ENCODE assay signal across 13 cellular contexts in the genomic region with DNA sequence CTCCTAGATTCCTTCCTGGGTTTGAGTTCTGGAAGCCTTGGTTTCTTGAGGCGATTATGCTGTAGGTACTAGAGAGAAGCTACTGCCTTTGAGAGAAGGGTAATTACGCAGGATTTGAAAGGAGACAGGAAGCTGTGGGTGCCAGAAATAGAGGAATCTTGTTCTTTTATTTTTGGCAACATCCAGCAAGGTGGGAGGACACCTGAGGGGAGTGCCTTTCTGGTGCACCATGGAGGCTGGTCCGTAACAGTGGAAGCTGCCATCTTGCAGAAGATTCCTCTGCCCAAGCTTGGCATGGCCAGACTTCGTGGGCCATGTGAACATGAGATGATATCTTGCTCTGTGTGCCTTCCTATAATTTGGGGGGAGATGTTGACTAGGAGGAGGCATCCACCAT.
DNase-seq lines count a peak whose midpoint lies in the region; ATAC-seq and TF ChIP-seq lines count a peak whose summit lies in the region.
"Had no signal": no experiment of that assay in that cellular context is flagged by ENCODE, and none has a peak within 500 bp of the region (broad histone marks: within the 10 kb centered on the region; RNA-seq: fewer than 3 reads in every experiment).

No MANE protein-coding gene starts in this region.

- DNase-seq in breast epithelium (ENCODE audit: low spot score in 2 of 2) (no peak), MCF 10A (ENCODE audit: unreplicated experiment) (no peak), memory B cell (ENCODE audit: low spot score in 2 of 2) (no peak), transverse colon (no peak), HT-29 (ENCODE audit: low spot score) (no peak), NCI-H82 treated with DMSO at 0.1 percent for 48 hours (lab: John Stamatoyannopoulos, UW; ENCODE audit: unreplicated experiment) (no peak)
- DNase-seq in activated CD4-positive, alpha-beta memory T cell treated with anti-CD3 and anti-CD28 coated beads for 36 hours: no peak
- DNase-seq: erythroblast, NCI-H1436 treated with DMSO at 0.1 percent for 48 hours, NCI-H748 treated with DMSO at 0.1 percent for 48 hours, right cardiac atrium, uterus had no signal

- H3K4me3 ChIP-seq in breast epithelium: no peak overlapping the region
- no peak overlapping the region for H3K4me3 ChIP-seq in transverse colon
- H3K4me3 ChIP-seq: uterus had no signal

- no peaks in the 10 kb centered on the region for H3K27me3 ChIP-seq in breast epithelium
- no peaks in the 10 kb centered on the region for H3K27me3 ChIP-seq in transverse colon
- H3K27me3 ChIP-seq: uterus had no signal

- intact Hi-C loops in breast epithelium (cut with DNase I; ENCODE audit: low total_unique reads) (no loop called here), MCF 10A (cut with micrococcal nuclease) (no loop called here), transverse colon (cut with DNase I; ENCODE audit: low total_unique reads) (no loop called here)
- intact Hi-C loops in activated CD4-positive, alpha-beta memory T cell treated with anti-CD3 and anti-CD28 coated beads for 36 hours (cut with micrococcal nuclease): loop anchor here (1.0 to 2.0 kb wide), 6 partner anchors 9 to 98 kb away; a partner anchor contains a TSS

- H3K9me3 ChIP-seq in breast epithelium (no peaks in the 10 kb centered on the region), transverse colon (no peaks in the 10 kb centered on the region)
- H3K9me3 ChIP-seq: uterus had no signal

- TF ChIP-seq EP300 in transverse colon (IDR thresholded peaks at IDR 0.05; ENCODE audit: low read depth): no peak

- H3K9me3 Mint-ChIP-seq in MCF 10A (ENCODE audit: unreplicated experiment) (no peaks in the 10 kb centered on the region), memory B cell (no peaks in the 10 kb centered on the region)
- no peaks in the 10 kb centered on the region for H3K9me3 Mint-ChIP-seq in activated CD4-positive, alpha-beta memory T cell treated with anti-CD3 and anti-CD28 coated beads for 36 hours

- H3K27ac ChIP-seq in breast epithelium: peak overlapping the region; percentile 53 to 74
- peak overlapping the region; percentile 6 to 43 (median 20) for H3K27ac ChIP-seq in transverse colon
- H3K27ac ChIP-seq: uterus had no signal

- 81 to 92% methylated on average over 2 to 4 of the region's 4 CpGs for WGBS in transverse colon (ENCODE audit: low coverage in 1 of 2), 2 donors

- in situ Hi-C loops in transverse colon (cut with MboI; ENCODE audit: low pct_ligation_motif_present in 1 of 4, low pct_unique_long_range_greater_than_20kb in 1 of 4, low sequenced_read_pairs in 3 of 4): no loop called here

- H3K27ac Mint-ChIP-seq in MCF 10A (ENCODE audit: low read depth, unreplicated experiment): no peak overlapping the region
- peak overlapping the region; percentile 93 for H3K27ac Mint-ChIP-seq in activated CD4-positive, alpha-beta memory T cell treated with anti-CD3 and anti-CD28 coated beads for 36 hours
- peak overlapping the region; percentile 88 for H3K27ac Mint-ChIP-seq in memory B cell

- no peak for ATAC-seq in memory B cell (ENCODE audit: low read depth)
- ATAC-seq in GM19452 (IDR thresholded peaks at IDR 0.05; ENCODE audit: unreplicated experiment): no peak

- no TSS peak for BruUV-seq in MCF 10A (replicated peaks; lab: Mats Ljungman, UMichigan)

- POLR2A ChIA-PET in MCF 10A (lab: Yijun Ruan, JAX): interaction anchor here (1.8 to 2.4 kb wide), 3 partner anchors 12 to 99 kb away, joined by 5 to 9 read pairs (median 6); a partner anchor contains a TSS
- POLR2A ChIA-PET in activated CD4-positive, alpha-beta memory T cell treated with anti-CD3 and anti-CD28 coated beads for 36 hours (lab: Charles Lee): interaction anchor here (0.9 to 2.0 kb wide), 3 partner anchors 30 to 98 kb away, joined by 3 to 9 read pairs (median 3); a partner anchor contains a TSS

- H3K27me3 Mint-ChIP-seq in MCF 10A (ENCODE audit: insufficient read depth, unreplicated experiment) (no peaks in the 10 kb centered on the region), memory B cell (no peaks in the 10 kb centered on the region)
- no peaks in the 10 kb centered on the region for H3K27me3 Mint-ChIP-seq in activated CD4-positive, alpha-beta memory T cell treated with anti-CD3 and anti-CD28 coated beads for 36 hours

- CTCF ChIA-PET in MCF 10A (lab: Yijun Ruan, JAX): interaction anchor here (1.9 kb wide), 1 partner anchor 98 kb away, joined by 12 read pairs; a partner anchor contains a TSS
- CTCF ChIA-PET in activated CD4-positive, alpha-beta memory T cell treated with anti-CD3 and anti-CD28 coated beads for 36 hours (lab: Charles Lee): interaction anchor here (0.7 to 2.2 kb wide), 6 partner anchors 26 to 101 kb away, joined by 3 to 15 read pairs (median 6); no protein-coding TSS in a partner anchor

- TF ChIP-seq CTCF in breast epithelium (IDR thresholded peaks at IDR 0.05): no peak
- TF ChIP-seq CTCF in MCF 10A (IDR thresholded peaks at IDR 0.05; ENCODE audit: unreplicated experiment): no peak
- TF ChIP-seq CTCF in transverse colon (IDR thresholded peaks at IDR 0.05): no peak

- peaks cover 33% of the 10 kb centered on the region for H3K4me1 Mint-ChIP-seq in MCF 10A (ENCODE audit: insufficient read depth, unreplicated experiment)
- H3K4me1 Mint-ChIP-seq in activated CD4-positive, alpha-beta memory T cell treated with anti-CD3 and anti-CD28 coated beads for 36 hours (ENCODE audit: low read depth): peaks cover 56% of the 10 kb centered on the region
- H3K4me1 Mint-ChIP-seq in memory B cell: peaks cover 34% of the 10 kb centered on the region

- no peaks in the 10 kb centered on the region for H3K36me3 ChIP-seq in breast epithelium
- H3K36me3 ChIP-seq in transverse colon: no peaks in the 10 kb centered on the region
- H3K36me3 ChIP-seq: uterus had no signal

- TF ChIP-seq POLR2A in breast epithelium (IDR thresholded peaks at IDR 0.05) (no peak), transverse colon (IDR thresholded peaks at IDR 0.05) (no peak)

- H3K4me1 ChIP-seq in breast epithelium: peaks cover 0 to 9% of the 10 kb centered on the region in 2 donors
- peaks cover 0 to 42% (median 15%) of the 10 kb centered on the region in 4 donors for H3K4me1 ChIP-seq in transverse colon
- H3K4me1 ChIP-seq: uterus had no signal

- H3K4me3 Mint-ChIP-seq in MCF 10A (ENCODE audit: unreplicated experiment) (no peak overlapping the region), memory B cell (peak overlapping the region; percentile 68)
- H3K4me3 Mint-ChIP-seq in activated CD4-positive, alpha-beta memory T cell treated with anti-CD3 and anti-CD28 coated beads for 36 hours: peak overlapping the region; percentile 64

- no peaks in the 10 kb centered on the region for H3K36me3 Mint-ChIP-seq in MCF 10A (ENCODE audit: insufficient read depth, unreplicated experiment)
- peaks cover 15% of the 10 kb centered on the region for H3K36me3 Mint-ChIP-seq in activated CD4-positive, alpha-beta memory T cell treated with anti-CD3 and anti-CD28 coated beads for 36 hours
- no peaks in the 10 kb centered on the region for H3K36me3 Mint-ChIP-seq in memory B cell
